ENCODE assay signal across 11 cellular contexts in genomic region chr1:26702680-26703038, GRCh38. TPM values are rescaled to one million over a fixed set of nuclear protein-coding genes. Genes with fewer than 3 reads are reported as not detected.
DNase-seq lines count a peak whose midpoint lies in the region; ATAC-seq and TF ChIP-seq lines count a peak whose summit lies in the region.
"Had no signal": no experiment of that assay in that cellular context is flagged by ENCODE, and none has a peak within 500 bp of the region (broad histone marks: within the 10 kb centered on the region; RNA-seq: fewer than 3 reads in every experiment).

No MANE protein-coding gene starts in this region.

- no peaks in the 10 kb centered on the region for H3K27me3 ChIP-seq in CD4-positive, alpha-beta T cell (ENCODE audit: control insufficient read depth, insufficient read depth, low read length)
- H3K27me3 ChIP-seq in Karpas-422 (ENCODE audit: low read length) = no peaks in the 10 kb centered on the region
- no peaks in the 10 kb centered on the region for H3K27me3 ChIP-seq in psoas muscle (ENCODE audit: insufficient read depth in 3 of 3, low read length in 2 of 3)
- H3K27me3 ChIP-seq: heart left ventricle had no signal

- no peak for DNase-seq in CD4-positive, alpha-beta T cell
- no peak for DNase-seq in Karpas-422
- DNase-seq in activated naive CD8-positive, alpha-beta T cell treated with anti-CD3 and anti-CD28 coated beads for 36 hours = peak; percentile 58
- no peak for DNase-seq in psoas muscle
- no peak for DNase-seq in cerebellum (ENCODE audit: low spot score)
- DNase-seq: heart left ventricle, mesendoderm, retina had no signal

- no peaks in the 10 kb centered on the region for H3K9me3 ChIP-seq in CD4-positive, alpha-beta T cell (ENCODE audit: control insufficient read depth, low read length)
- no peaks in the 10 kb centered on the region for H3K9me3 ChIP-seq in Karpas-422 (ENCODE audit: low read length)
- H3K9me3 ChIP-seq in psoas muscle = no peaks in the 10 kb centered on the region
- H3K9me3 ChIP-seq: heart left ventricle had no signal

- no peak overlapping the region for H3K27ac Mint-ChIP-seq in CD4-positive, alpha-beta T cell
- H3K27ac Mint-ChIP-seq in activated naive CD8-positive, alpha-beta T cell treated with anti-CD3 and anti-CD28 coated beads for 36 hours = no peak overlapping the region

- TF ChIP-seq CTCF in CD4-positive, alpha-beta T cell (IDR thresholded peaks at IDR 0.05) = no peak
- no peak for TF ChIP-seq CTCF in psoas muscle (IDR thresholded peaks at IDR 0.05)

- CTCF ChIA-PET in CD4-positive, alpha-beta T cell (lab: Charles Lee) = interaction anchor here (1.0 to 1.6 kb wide), 3 partner anchors 23 to 86 kb away, joined by 3 to 4 read pairs (median 4); partner anchors contain the start of gene PIGV

- H4K20me1 ChIP-seq in Karpas-422 (ENCODE audit: insufficient read depth, low read depth, low read length) = peaks cover 70% of the 10 kb centered on the region

- no peak overlapping the region for H3K4me3 Mint-ChIP-seq in CD4-positive, alpha-beta T cell
- no peak overlapping the region for H3K4me3 Mint-ChIP-seq in activated naive CD8-positive, alpha-beta T cell treated with anti-CD3 and anti-CD28 coated beads for 36 hours

- peaks cover 22% of the 10 kb centered on the region for H3K4me1 Mint-ChIP-seq in CD4-positive, alpha-beta T cell (ENCODE audit: low read depth)
- peaks cover 30% of the 10 kb centered on the region for H3K4me1 Mint-ChIP-seq in activated naive CD8-positive, alpha-beta T cell treated with anti-CD3 and anti-CD28 coated beads for 36 hours

- no peaks in the 10 kb centered on the region for H3K27me3 Mint-ChIP-seq in CD4-positive, alpha-beta T cell
- no peaks in the 10 kb centered on the region for H3K27me3 Mint-ChIP-seq in activated naive CD8-positive, alpha-beta T cell treated with anti-CD3 and anti-CD28 coated beads for 36 hours

- H3K4me1 ChIP-seq in Karpas-422 (ENCODE audit: low read length) (peaks cover 99% of the 10 kb centered on the region), psoas muscle (peaks cover 84% of the 10 kb centered on the region)

- no peak overlapping the region for H2AFZ ChIP-seq in Karpas-422 (ENCODE audit: low read length)

- peaks cover 100% of the 10 kb centered on the region for H3K79me2 ChIP-seq in Karpas-422 (ENCODE audit: low read length)

- no peak for ATAC-seq in CD4-positive, alpha-beta T cell (ENCODE audit: poor library complexity)
- ATAC-seq in psoas muscle = no peak
- ATAC-seq in HG03196 (IDR thresholded peaks at IDR 0.05; ENCODE audit: unreplicated experiment) = no peak
- no peak for ATAC-seq in GM21526 (IDR thresholded peaks at IDR 0.05; ENCODE audit: low FRiP score, unreplicated experiment)
- ATAC-seq in GM19351 (IDR thresholded peaks at IDR 0.05; ENCODE audit: unreplicated experiment) = no peak
- ATAC-seq: heart left ventricle had no signal

- POLR2A ChIA-PET in CD4-positive, alpha-beta T cell (lab: Charles Lee) = interaction anchor here (1.4 to 13.4 kb wide), 7 partner anchors 10 to 85 kb away, joined by 3 to 202 read pairs (median 6); partner anchors contain the start of gene PIGV

- H3K27ac ChIP-seq in CD4-positive, alpha-beta T cell (ENCODE audit: low read depth, low read length) = peak overlapping the region; percentile 1
- no peak overlapping the region for H3K27ac ChIP-seq in Karpas-422 (ENCODE audit: low read length)
- H3K27ac ChIP-seq in psoas muscle = peak overlapping the region; percentile 92

- peaks cover 34% of the 10 kb centered on the region for H3K36me3 Mint-ChIP-seq in CD4-positive, alpha-beta T cell (ENCODE audit: low read depth)
- peaks cover 35% of the 10 kb centered on the region for H3K36me3 Mint-ChIP-seq in activated naive CD8-positive, alpha-beta T cell treated with anti-CD3 and anti-CD28 coated beads for 36 hours

- 6 to 16% (median 14%) methylated on average over 1 of the region's 1 CpG for WGBS in psoas muscle, 3 donors

- H3K4me3 ChIP-seq in Karpas-422 (ENCODE audit: low read length) (no peak overlapping the region), psoas muscle (no peak overlapping the region)
- H3K4me3 ChIP-seq: heart left ventricle had no signal

- H3K36me3 ChIP-seq in Karpas-422 (ENCODE audit: insufficient read depth, low read length) (peaks cover 28% of the 10 kb centered on the region; the same call in 1 of the 2 replicates), psoas muscle (ENCODE audit: insufficient read depth in 1 of 2, low read depth in 1 of 2) (no peaks in the 10 kb centered on the region)

- peak overlapping the region; percentile 85 for H3K4me2 ChIP-seq in Karpas-422 (ENCODE audit: low read depth, low read length, poor library complexity, severe bottlenecking)

- intact Hi-C loops in CD4-positive, alpha-beta T cell (cut with DNase I, micrococcal nuclease) = no loop called here
- intact Hi-C loops in psoas muscle (cut with DNase I) = loop anchor here (2.0 to 10.0 kb wide), 2 partner anchors 22 to 62 kb away; no protein-coding TSS in a partner anchor

- H3K9ac ChIP-seq in Karpas-422 (ENCODE audit: low read length) = no peak overlapping the region

- H3K9me3 Mint-ChIP-seq in CD4-positive, alpha-beta T cell = no peaks in the 10 kb centered on the region
- no peaks in the 10 kb centered on the region for H3K9me3 Mint-ChIP-seq in activated naive CD8-positive, alpha-beta T cell treated with anti-CD3 and anti-CD28 coated beads for 36 hours

- no peaks in the 10 kb centered on the region for H3K9me2 ChIP-seq in Karpas-422 (replicated peaks; ENCODE audit: insufficient read depth, low read length)

RNA-seq across cellular contexts. Expression of gene ARID1A, which starts 6.8 kb away (rescaled TPM):
- 100 to 1,000 TPM; 102 to 103 TPM for total RNA-seq in CD4-positive, alpha-beta T cell
- 55.8 and 73.1 TPM in 2 replicates for total RNA-seq in Karpas-422 (2014; rRNA removed; shearing (Covaris generic); ENCODE audit: low replicate concordance)
- total RNA-seq in activated naive CD8-positive, alpha-beta T cell treated with anti-CD3 and anti-CD28 coated beads for 36 hours = 10 to 100 TPM; 75.6 to 78.4 TPM
- total RNA-seq in psoas muscle (10 to 100 TPM; 32.2 to 44.4 (median 39.6) TPM), cerebellum (39.1 TPM)
- polyA plus RNA-seq in psoas muscle = 10 to 100 TPM in 2 of 3 donors, 1 to 10 TPM in 1; 8.8 to 20.8 (median 12.9) TPM

Comparison
In these comparisons a context has a peak if more than half of its experiments do, and no peak if none do; other contexts are left out.
1. intact Hi-C loops: an anchor here in psoas muscle (2.0 to 10.0 kb wide); none called in CD4-positive, alpha-beta T cell.